Comparison of ENCODE assay signal across 1 cellular context in genomic region chr2:47833516-47833968, GRCh38.
A peak's percentile ranks its signal among the peaks of the same experiment; 100 is the strongest.
TF ChIP-seq lines count a peak whose summit lies in the region.

No MANE protein-coding gene starts in this region.

TF ChIP-seq in GM12878, 131 proteins besides CTCF, POLR2A, EP300 and RAD21 (continued from another document):
- TF ChIP-seq MTA3 (IDR thresholded peaks at IDR 0.05; ENCODE audit: borderline replicate concordance, low read length) (peak; percentile 79; the same call in 1 of the 2 replicates), ZNF217 (IDR thresholded peaks at IDR 0.05) (peak; percentile 91), CREM (IDR thresholded peaks at IDR 0.05; ENCODE audit: low read depth) (peak; percentile 44; the same call in 1 of the 2 replicates), KAT2A (conservative IDR thresholded peaks at IDR 0.05; ENCODE audit: control insufficient read depth, low read depth, low read length) (no peak), CHD4 (IDR thresholded peaks at IDR 0.05) (no peak), ASH2L (IDR thresholded peaks at IDR 0.05; ENCODE audit: borderline replicate concordance, low read depth) (no peak), ESRRA (IDR thresholded peaks at IDR 0.05; ENCODE audit: low read length) (no peak), SREBF1 (IDR thresholded peaks at IDR 0.05; ENCODE audit: low read length) (no peak), BCL11A (IDR thresholded peaks at IDR 0.05; ENCODE audit: low read depth, low read length) (no peak), WRNIP1 (IDR thresholded peaks at IDR 0.05; ENCODE audit: borderline replicate concordance, low read depth, low read length) (no peak), RUNX3 (IDR thresholded peaks at IDR 0.05; ENCODE audit: low read length) (peak; percentile 95), SIX5 (IDR thresholded peaks at IDR 0.05; ENCODE audit: low read depth, low read length, severe bottlenecking) (no peak), EED (IDR thresholded peaks at IDR 0.05; ENCODE audit: low read depth) (no peak), NKRF (conservative IDR thresholded peaks at IDR 0.05) (no peak), HDAC2 (IDR thresholded peaks at IDR 0.05) (0 out of 2 replicates have a peak, but pooled peaks have one; percentile 57), RELB (IDR thresholded peaks at IDR 0.05; ENCODE audit: low read depth) (peak; percentile 68), CREB1 (IDR thresholded peaks at IDR 0.05; ENCODE audit: low read depth) (0 out of 2 replicates have a peak, but pooled peaks have one; percentile 25), NFIC (IDR thresholded peaks at IDR 0.05; ENCODE audit: low read depth, low read length) (peak; percentile 97), MXI1 (IDR thresholded peaks at IDR 0.05; ENCODE audit: low read depth, low read length) (0 out of 2 replicates have a peak, but pooled peaks have one; percentile 25), HSF1 (IDR thresholded peaks at IDR 0.05; ENCODE audit: low read depth, low read length) (no peak), TCF7 (IDR thresholded peaks at IDR 0.05; ENCODE audit: borderline replicate concordance) (peak; percentile 63; the same call in 1 of the 2 replicates), SKIL (IDR thresholded peaks at IDR 0.05; ENCODE audit: low read depth, poor library complexity, severe bottlenecking) (peak; percentile 90), PML (IDR thresholded peaks at IDR 0.05; ENCODE audit: low read length) (peak; percentile 70), STAT1 (conservative IDR thresholded peaks at IDR 0.05) (no peak), IKZF2 (IDR thresholded peaks at IDR 0.05) (peak; percentile 69 to 77), STAT3 (IDR thresholded peaks at IDR 0.05; ENCODE audit: low read depth, low read length) (no peak), RAD51 (IDR thresholded peaks at IDR 0.05) (peak; percentile 13; the same call in 1 of the 2 replicates), IRF4 (IDR thresholded peaks at IDR 0.05; ENCODE audit: low read depth, low read length) (no peak), FOXM1 (IDR thresholded peaks at IDR 0.05; ENCODE audit: low read depth, low read length) (peak; percentile 73; the same call in 1 of the 2 replicates), JUND (IDR thresholded peaks at IDR 0.05; ENCODE audit: low read depth, low read length) (peak; percentile 84; the same call in 1 of the 2 replicates), DPF2 (IDR thresholded peaks at IDR 0.05) (peak; percentile 73), RELA (IDR thresholded peaks at IDR 0.05; ENCODE audit: borderline replicate concordance, partially characterized antibody) (no peak), JUNB (IDR thresholded peaks at IDR 0.05) (peak; percentile 95), CBX5 (IDR thresholded peaks at IDR 0.05; ENCODE audit: low read depth) (peak; percentile 77; the same call in 1 of the 2 replicates), CBFB (IDR thresholded peaks at IDR 0.05; ENCODE audit: low read depth) (peak; percentile 63; the same call in 1 of the 2 replicates), SPI1 (IDR thresholded peaks at IDR 0.05; ENCODE audit: borderline replicate concordance, insufficient read depth, low read depth, low read length) (0 out of 2 replicates have a peak, but pooled peaks have one; percentile 16), BHLHE40 (IDR thresholded peaks at IDR 0.05; ENCODE audit: borderline replicate concordance in 1 of 2, low read depth in 2 of 2, low read length in 1 of 2) (peak; percentile 49 to 56; a peak in 3 of 4 replicates), ATF2 (IDR thresholded peaks at IDR 0.05; ENCODE audit: low read length) (peak; percentile 93), ZNF274 (IDR thresholded peaks at IDR 0.05; ENCODE audit: insufficient read depth, insufficient read length) (no peak), SIN3A (IDR thresholded peaks at IDR 0.05; ENCODE audit: low read depth, low read length) (no peak), USF1 (IDR thresholded peaks at IDR 0.05; ENCODE audit: borderline replicate concordance, extremely low read length, insufficient read depth, low read depth, low read length) (no peak), GABPA (IDR thresholded peaks at IDR 0.05; ENCODE audit: low read depth) (0 out of 2 replicates have a peak, but pooled peaks have one; percentile 43), MEF2B (IDR thresholded peaks at IDR 0.05; ENCODE audit: partially characterized antibody, poor library complexity, severe bottlenecking) (peak; percentile 99), MTA2 (IDR thresholded peaks at IDR 0.05; ENCODE audit: low read depth) (peak; percentile 90), MLLT1 (IDR thresholded peaks at IDR 0.05) (peak; percentile 23; the same call in 1 of the 2 replicates), IKZF1 (conservative IDR thresholded peaks at IDR 0.05) (peak; percentile 53), MEF2A (IDR thresholded peaks at IDR 0.05; ENCODE audit: insufficient read depth, low read depth, low read length) (peak; percentile 100), BCL3 (IDR thresholded peaks at IDR 0.05; ENCODE audit: borderline replicate concordance, insufficient read depth, low read depth, low read length, poor library complexity, severe bottlenecking) (no peak), NR2F1 (conservative IDR thresholded peaks at IDR 0.05) (0 out of 2 replicates have a peak, but pooled peaks have one; percentile 30), ATF7 (IDR thresholded peaks at IDR 0.05; ENCODE audit: low read depth) (peak; percentile 75), TARDBP (IDR thresholded peaks at IDR 0.05; ENCODE audit: borderline replicate concordance) (no peak), SMARCA5 (IDR thresholded peaks at IDR 0.05) (peak; percentile 80; the same call in 1 of the 2 replicates), E4F1 (IDR thresholded peaks at IDR 0.05; ENCODE audit: borderline replicate concordance, partially characterized antibody) (no peak), TBL1XR1 (IDR thresholded peaks at IDR 0.05; ENCODE audit: low read depth, low read length) (peak; percentile 99)
